Comparison of ENCODE assay signal across 10 cellular contexts in genomic region chr4:5746829-5747745, GRCh38. TPM values are rescaled to one million over a fixed set of nuclear protein-coding genes. Genes with fewer than 3 reads are reported as not detected.
DNase-seq lines count a peak whose midpoint lies in the region; ATAC-seq and TF ChIP-seq lines count a peak whose summit lies in the region.
"Had no signal": no experiment of that assay in that cellular context is flagged by ENCODE, and none has a peak within 500 bp of the region (broad histone marks: within the 10 kb centered on the region; RNA-seq: fewer than 3 reads in every experiment).

No MANE protein-coding gene starts in this region.

- H3K27ac Mint-ChIP-seq in brain: peak overlapping the region in 4 of 5 experiments; percentile 6 to 45 (median 18)
- H3K27ac Mint-ChIP-seq in activated naive CD4-positive, alpha-beta T cell treated with anti-CD3 and anti-CD28 coated beads, Interleukin-2, amount 50 U/mL, for 72 hours: no peak overlapping the region
- H3K27ac Mint-ChIP-seq in stimulated activated naive B cell treated with anti-CD40 and anti-IgM and Interleukin-4, amounts not matched to agents 10 μg/mL and 1 μg/mL and 100 μg/mL, for 72 hours: no peak overlapping the region
- H3K27ac Mint-ChIP-seq in activated CD4-positive, alpha-beta T cell treated with anti-CD3 and anti-CD28 coated beads, Interleukin-2, amount 10 ng/mL, durations not matched to agents 7 days and 5 days: no peak overlapping the region
- H3K27ac Mint-ChIP-seq: naive thymus-derived CD8-positive, alpha-beta T cell had no signal

- H3K9ac ChIP-seq in HCT116 (ENCODE audit: low read length) (no peak overlapping the region), skeletal muscle satellite cell (ENCODE audit: low read depth, low read length) (peak overlapping the region; percentile 82)

- BruUV-seq in HCT116 (replicated peaks; lab: Mats Ljungman, UMichigan): no TSS peak

- no peaks in the 10 kb centered on the region for H4K20me1 ChIP-seq in HCT116 (ENCODE audit: insufficient read depth)

- no peaks in the 10 kb centered on the region for H3K79me2 ChIP-seq in HCT116 (ENCODE audit: insufficient read depth, low read length)

- H3K27ac ChIP-seq in HCT116 (ENCODE audit: low read depth, low read length) (no peak overlapping the region), stomach (peak overlapping the region in 2 of 5 donors; percentile 21 to 28)

- RAD21 ChIA-PET in HCT116 (lab: Charles Lee; ENCODE audit: low non-redundant PET in 1 of 2, low total read pairs in 2 of 2, uncharacterized antibody in 2 of 2, unreplicated experiment in 2 of 2): no interaction called here

- H3K4me3 ChIP-seq in HCT116 (replicated peaks in 1 of 2; ENCODE audit: low read depth in 1 of 2, low read length in 2 of 2): no peak overlapping the region
- no peak overlapping the region for H3K4me3 ChIP-seq in skeletal muscle satellite cell (ENCODE audit: low read length)
- no peak overlapping the region for H3K4me3 ChIP-seq in stomach

- POLR2A ChIA-PET in HCT116 (lab: Charles Lee): no interaction called here
- POLR2A ChIA-PET in activated CD4-positive, alpha-beta T cell treated with anti-CD3 and anti-CD28 coated beads, Interleukin-2, amount 10 ng/mL, durations not matched to agents 7 days and 5 days (lab: Charles Lee): no interaction called here

- H3K27me3 Mint-ChIP-seq in brain: peaks cover 2% of the 10 kb centered on the region
- H3K27me3 Mint-ChIP-seq in stimulated activated naive B cell treated with anti-CD40 and anti-IgM and Interleukin-4, amounts not matched to agents 10 μg/mL and 1 μg/mL and 100 μg/mL, for 72 hours: peaks cover 4 to 6% of the 10 kb centered on the region in 2 donors
- no peaks in the 10 kb centered on the region for H3K27me3 Mint-ChIP-seq in activated CD4-positive, alpha-beta T cell treated with anti-CD3 and anti-CD28 coated beads, Interleukin-2, amount 10 ng/mL, durations not matched to agents 7 days and 5 days

- peaks cover 40% of the 10 kb centered on the region for H3K4me1 Mint-ChIP-seq in brain
- H3K4me1 Mint-ChIP-seq in stimulated activated naive B cell treated with anti-CD40 and anti-IgM and Interleukin-4, amounts not matched to agents 10 μg/mL and 1 μg/mL and 100 μg/mL, for 72 hours: no peaks in the 10 kb centered on the region
- H3K4me1 Mint-ChIP-seq in activated CD4-positive, alpha-beta T cell treated with anti-CD3 and anti-CD28 coated beads, Interleukin-2, amount 10 ng/mL, durations not matched to agents 7 days and 5 days: no peaks in the 10 kb centered on the region

- intact Hi-C loops in HCT116 (cut with micrococcal nuclease) (no loop called here), left cardiac atrium (cut with DNase I) (no loop called here), stomach (cut with DNase I; ENCODE audit: low total_unique reads) (no loop called here)

- H3K9me2 ChIP-seq in HCT116 (ENCODE audit: insufficient read depth): no peaks in the 10 kb centered on the region

- H3K27me3 ChIP-seq in HCT116 (ENCODE audit: insufficient read depth, low read length) (no peaks in the 10 kb centered on the region), skeletal muscle satellite cell (ENCODE audit: control insufficient read depth, insufficient read depth, low read length) (no peaks in the 10 kb centered on the region), stomach (no peaks in the 10 kb centered on the region)

- H3K4me2 ChIP-seq in HCT116 (ENCODE audit: low read length): peak overlapping the region; percentile 26; the same call in 1 of the 2 replicates
- H3K4me2 ChIP-seq in skeletal muscle satellite cell (ENCODE audit: low read length): peak overlapping the region; percentile 62

- DNase-seq in HCT116 (ENCODE audit: low read depth, low spot score): no peak
- no peak for DNase-seq in left cardiac atrium
- DNase-seq in activated naive CD4-positive, alpha-beta T cell treated with anti-CD3 and anti-CD28 coated beads, Interleukin-2, amount 50 U/mL, for 72 hours (ENCODE audit: low spot score in 2 of 2): no peak
- no peak for DNase-seq in stimulated activated naive B cell treated with anti-CD40 and anti-IgM and Interleukin-4, amounts not matched to agents 10 μg/mL and 1 μg/mL and 100 μg/mL, for 72 hours
- no peak for DNase-seq in stomach
- no peak for DNase-seq in activated CD4-positive, alpha-beta T cell treated with anti-CD3 and anti-CD28 coated beads, Interleukin-2, amount 10 ng/mL, durations not matched to agents 7 days and 5 days
- DNase-seq: naive thymus-derived CD8-positive, alpha-beta T cell; NCI-H1436 had no signal

- H2AFZ ChIP-seq in HCT116 (ENCODE audit: low read depth, low read length, poor library complexity, severe bottlenecking): no peak overlapping the region

- no peak overlapping the region for H3K4me3 Mint-ChIP-seq in brain
- no peak overlapping the region for H3K4me3 Mint-ChIP-seq in stimulated activated naive B cell treated with anti-CD40 and anti-IgM and Interleukin-4, amounts not matched to agents 10 μg/mL and 1 μg/mL and 100 μg/mL, for 72 hours
- no peak overlapping the region for H3K4me3 Mint-ChIP-seq in activated CD4-positive, alpha-beta T cell treated with anti-CD3 and anti-CD28 coated beads, Interleukin-2, amount 10 ng/mL, durations not matched to agents 7 days and 5 days
- H3K4me3 Mint-ChIP-seq: naive thymus-derived CD8-positive, alpha-beta T cell had no signal

- H3K4me1 ChIP-seq in HCT116 (ENCODE audit: control insufficient read depth in 1 of 2, insufficient read depth in 2 of 2, low read length in 2 of 2): peaks cover 0 to 23% of the 10 kb centered on the region in 2 experiments; a peak in 1 of 4 replicates
- peaks cover 57% of the 10 kb centered on the region for H3K4me1 ChIP-seq in skeletal muscle satellite cell (ENCODE audit: control insufficient read depth, insufficient read depth, low read length)
- H3K4me1 ChIP-seq in stomach: peaks cover 0 to 7% (median 0%) of the 10 kb centered on the region in 4 donors

- H3K36me3 Mint-ChIP-seq in brain: peaks cover 26% of the 10 kb centered on the region
- no peaks in the 10 kb centered on the region for H3K36me3 Mint-ChIP-seq in activated naive CD4-positive, alpha-beta T cell treated with anti-CD3 and anti-CD28 coated beads, Interleukin-2, amount 50 U/mL, for 72 hours
- H3K36me3 Mint-ChIP-seq in stimulated activated naive B cell treated with anti-CD40 and anti-IgM and Interleukin-4, amounts not matched to agents 10 μg/mL and 1 μg/mL and 100 μg/mL, for 72 hours: no peaks in the 10 kb centered on the region
- no peaks in the 10 kb centered on the region for H3K36me3 Mint-ChIP-seq in activated CD4-positive, alpha-beta T cell treated with anti-CD3 and anti-CD28 coated beads, Interleukin-2, amount 10 ng/mL, durations not matched to agents 7 days and 5 days (ENCODE audit: low read depth)
- H3K36me3 Mint-ChIP-seq: naive thymus-derived CD8-positive, alpha-beta T cell had no signal

- H3K9me3 Mint-ChIP-seq in brain: no peaks in the 10 kb centered on the region
- peaks cover 0 to 4% of the 10 kb centered on the region in 2 donors for H3K9me3 Mint-ChIP-seq in activated naive CD4-positive, alpha-beta T cell treated with anti-CD3 and anti-CD28 coated beads, Interleukin-2, amount 50 U/mL, for 72 hours
- H3K9me3 Mint-ChIP-seq in stimulated activated naive B cell treated with anti-CD40 and anti-IgM and Interleukin-4, amounts not matched to agents 10 μg/mL and 1 μg/mL and 100 μg/mL, for 72 hours: peaks cover 0 to 3% of the 10 kb centered on the region in 2 donors
- no peaks in the 10 kb centered on the region for H3K9me3 Mint-ChIP-seq in activated CD4-positive, alpha-beta T cell treated with anti-CD3 and anti-CD28 coated beads, Interleukin-2, amount 10 ng/mL, durations not matched to agents 7 days and 5 days

- TF ChIP-seq POLR2A in HCT116 (IDR thresholded peaks at IDR 0.05; ENCODE audit: borderline replicate concordance, extremely low read depth, insufficient read depth, insufficient read length) (no peak), stomach (IDR thresholded peaks at IDR 0.05) (no peak)

- ATAC-seq in HCT116 (no peak), left cardiac atrium (peak; percentile 23 to 55)
- ATAC-seq in activated naive CD4-positive, alpha-beta T cell treated with anti-CD3 and anti-CD28 coated beads, Interleukin-2, amount 50 U/mL, for 72 hours: no peak
- ATAC-seq in stimulated activated naive B cell treated with anti-CD40 and anti-IgM and Interleukin-4, amounts not matched to agents 10 μg/mL and 1 μg/mL and 100 μg/mL, for 72 hours (replicated peaks): no peak
- ATAC-seq: naive thymus-derived CD8-positive, alpha-beta T cell had no signal

- no peak for TF ChIP-seq CTCF in HCT116 (IDR thresholded peaks at IDR 0.05 in 2 of 3, conservative IDR thresholded peaks at IDR 0.05 in 1 of 3; ENCODE audit: borderline replicate concordance in 1 of 3, insufficient read depth in 1 of 3, low read depth in 2 of 3, low read length in 2 of 3)
- no peak for TF ChIP-seq CTCF in brain (conservative IDR thresholded peaks at IDR 0.05)
- no peak for TF ChIP-seq CTCF in stomach (IDR thresholded peaks at IDR 0.05)

- 67 to 84% (median 76%) methylated on average over 10 to 12 of the region's 12 CpGs for WGBS in stomach, 5 donors

- no peak for TF ChIP-seq RAD21 in HCT116 (IDR thresholded peaks at IDR 0.05; ENCODE audit: low read depth)

- H3K36me3 ChIP-seq in HCT116 (ENCODE audit: control insufficient read depth in 1 of 2, insufficient read depth in 2 of 2, low read length in 2 of 2) (no peaks in the 10 kb centered on the region), skeletal muscle satellite cell (ENCODE audit: insufficient read depth, low read length) (peaks cover 63% of the 10 kb centered on the region), stomach (peaks cover 0 to 67% (median 44%) of the 10 kb centered on the region in 4 donors)

- no peak for TF ChIP-seq EP300 in stomach (IDR thresholded peaks at IDR 0.05)

- H3K9me3 ChIP-seq in HCT116 (ENCODE audit: control insufficient read depth in 1 of 2, insufficient read depth in 1 of 2, low read depth in 1 of 2, low read length in 2 of 2) (no peaks in the 10 kb centered on the region), skeletal muscle satellite cell (replicated peaks; ENCODE audit: low read length) (no peaks in the 10 kb centered on the region), stomach (no peaks in the 10 kb centered on the region)

- CTCF ChIA-PET in HCT116 (lab: Charles Lee): no interaction called here
- CTCF ChIA-PET in activated CD4-positive, alpha-beta T cell treated with anti-CD3 and anti-CD28 coated beads, Interleukin-2, amount 10 ng/mL, durations not matched to agents 7 days and 5 days (lab: Charles Lee): no interaction called here

RNA-seq across cellular contexts. Expression of gene EVC, which starts 36.1 kb away (rescaled TPM):
- total RNA-seq in HCT116 (2021; ENCODE audit: unreplicated experiment) (0.15 TPM), left cardiac atrium (10 to 100 TPM; 10.0 to 11.3 TPM), stomach (100 to 1,000 TPM in 1 of 5 donors, 10 to 100 TPM in 3, 1 to 10 TPM in 1; 7.0 to 346 (median 18.7) TPM)
- polyA plus RNA-seq in HCT116 (2012): 0.18 TPM in 1 of 2 replicates, not detected in the other
- polyA plus RNA-seq in brain (ENCODE audit: insufficient read depth, low read depth, low replicate concordance) (2.7 TPM), stomach (1 to 10 TPM; 1.5 to 2.8 (median 2.1) TPM)
- 31.7 and 53.0 TPM in 2 replicates for total RNA-seq in skeletal muscle satellite cell (2012; rRNA removed)
- total RNA-seq in activated naive CD4-positive, alpha-beta T cell treated with anti-CD3 and anti-CD28 coated beads, Interleukin-2, amount 50 U/mL, for 72 hours: 1 to 10 TPM in 1 of 2 donors, under 1 TPM in 1; 0.14 to 1.4 TPM
- 1 to 10 TPM in 1 of 2 experiments, under 1 TPM in 1; 0.69 to 1.3 TPM for total RNA-seq in activated CD4-positive, alpha-beta T cell treated with anti-CD3 and anti-CD28 coated beads, Interleukin-2, amount 10 ng/mL, durations not matched to agents 7 days and 5 days
- polyA plus RNA-seq: naive thymus-derived CD8-positive, alpha-beta T cell had no signal

RNA-seq across cellular contexts. Expression of gene EVC2, which starts 38.7 kb away (rescaled TPM):
- not detected for total RNA-seq in HCT116 (2021; ENCODE audit: unreplicated experiment)
- polyA plus RNA-seq in HCT116 (2012): not detected in 2 replicates
- polyA plus RNA-seq in brain (ENCODE audit: insufficient read depth, low read depth, low replicate concordance): 2.3 TPM
- 1 to 10 TPM; 2.8 to 2.9 TPM for total RNA-seq in left cardiac atrium
- total RNA-seq in skeletal muscle satellite cell (2012; rRNA removed): 7.9 and 8.6 TPM in 2 replicates
- under 1 TPM; 0.16 to 0.66 TPM for total RNA-seq in activated naive CD4-positive, alpha-beta T cell treated with anti-CD3 and anti-CD28 coated beads, Interleukin-2, amount 50 U/mL, for 72 hours
- total RNA-seq in stomach: 10 to 100 TPM in 3 of 5 donors, 1 to 10 TPM in 2; 3.9 to 11.7 (median 10.3) TPM
- polyA plus RNA-seq in stomach: 1 to 10 TPM in 2 of 3 donors, under 1 TPM in 1; 0.76 to 1.4 (median 1.1) TPM
- total RNA-seq in activated CD4-positive, alpha-beta T cell treated with anti-CD3 and anti-CD28 coated beads, Interleukin-2, amount 10 ng/mL, durations not matched to agents 7 days and 5 days: under 1 TPM; 0.56 to 0.72 TPM

Comparison
In these comparisons a context has a peak if more than half of its experiments do, and no peak if none do; other contexts are left out.
1. ATAC-seq: peak in left cardiac atrium (2 of 2); none in HCT116 (single experiment), activated naive CD4-positive, alpha-beta T cell treated with anti-CD3 and anti-CD28 coated beads, Interleukin-2, amount 50 U/mL, for 72 hours (0 of 2) and stimulated activated naive B cell treated with anti-CD40 and anti-IgM and Interleukin-4, amounts not matched to agents 10 μg/mL and 1 μg/mL and 100 μg/mL, for 72 hours (0 of 2).
2. H3K27ac Mint-ChIP-seq: peak in brain (4 of 5); none in activated naive CD4-positive, alpha-beta T cell treated with anti-CD3 and anti-CD28 coated beads, Interleukin-2, amount 50 U/mL, for 72 hours (0 of 2), stimulated activated naive B cell treated with anti-CD40 and anti-IgM and Interleukin-4, amounts not matched to agents 10 μg/mL and 1 μg/mL and 100 μg/mL, for 72 hours (single experiment) and activated CD4-positive, alpha-beta T cell treated with anti-CD3 and anti-CD28 coated beads, Interleukin-2, amount 10 ng/mL, durations not matched to agents 7 days and 5 days (single experiment).